15 cellular contexts compared by ENCODE assay signal in genomic region chr15:63420333-63420741, GRCh38. TPM values are rescaled to one million over a fixed set of nuclear protein-coding genes. Genes with fewer than 3 reads are reported as not detected.
A peak's percentile ranks its signal among the peaks of the same experiment; 100 is the strongest.
DNase-seq lines count a peak whose midpoint lies in the region; ATAC-seq and TF ChIP-seq lines count a peak whose summit lies in the region.
"Had no signal": no experiment of that assay in that cellular context is flagged by ENCODE, and none has a peak within 500 bp of the region (broad histone marks: within the 10 kb centered on the region; RNA-seq: fewer than 3 reads in every experiment).

No MANE protein-coding gene starts in this region.

- DNase-seq in A673 (ENCODE audit: low spot score) (peak; percentile 22), GM23248 (peak; percentile 49), RPMI7951 (ENCODE audit: low read depth) (peak; percentile 75), fibroblast of peridontal ligament (ENCODE audit: extremely low read depth) (peak; percentile 47), GDM1 (lab: John Stamatoyannopoulos, UW) (no peak), anterior cingulate cortex (lab: John Stamatoyannopoulos, UW) (no peak)
- DNase-seq: activated CD4-positive, alpha-beta T cell treated with anti-CD3 and anti-CD28 coated beads, Interleukin-2, amount 50 U/mL, for 4 hours; NCI-H446; occipital lobe; stimulated activated naive B cell treated with anti-CD40 and anti-IgM and Interleukin-4, amounts not matched to agents 10 μg/mL and 1 μg/mL and 100 μg/mL, for 72 hours had no signal

- CTCF ChIA-PET in A673 (lab: Charles Lee), result no interaction called here

- no peak overlapping the region for H3K4me2 ChIP-seq in GM23248 (ENCODE audit: unreplicated experiment)

- peak overlapping the region; percentile 77 for H2AFZ ChIP-seq in GM23248

- no peaks in the 10 kb centered on the region for H3K36me3 ChIP-seq in A673 (ENCODE audit: insufficient read depth, low read length, poor library complexity, severe bottlenecking)
- H3K36me3 ChIP-seq in GM23248 (ENCODE audit: low read depth), result no peaks in the 10 kb centered on the region
- H3K36me3 ChIP-seq: BLaER1 treated with 17β-estradiol and CSF1 and Interleukin-3, amounts not matched to agents 10 nM and 100 nM; gastroesophageal sphincter had no signal

- in situ Hi-C loops in GM23248 (cut with MboI), result loop anchor here (25.0 kb wide), 2 partner anchors 258 to 633 kb away; partner anchors contain the start of gene RPS27L

- TF ChIP-seq CTCF in A673 (conservative IDR thresholded peaks at IDR 0.05; ENCODE audit: low read depth, low read length), result no peak

- intact Hi-C loops in A673 (cut with micrococcal nuclease; ENCODE audit: unreplicated experiment), result no loop called here

- H3K79me2 ChIP-seq in GM23248 (ENCODE audit: insufficient read depth), result no peaks in the 10 kb centered on the region

- ATAC-seq in GM21576 (IDR thresholded peaks at IDR 0.05; ENCODE audit: unreplicated experiment) (no peak), GM21390 (IDR thresholded peaks at IDR 0.05; ENCODE audit: unreplicated experiment) (no peak)
- ATAC-seq: gastroesophageal sphincter; left lobe of liver; stimulated activated naive B cell treated with anti-CD40 and anti-IgM and Interleukin-4, amounts not matched to agents 10 μg/mL and 1 μg/mL and 100 μg/mL, for 72 hours had no signal

- H3K9ac ChIP-seq in GM23248, result no peak overlapping the region
- H3K9ac ChIP-seq: BLaER1 treated with 17β-estradiol and CSF1 and Interleukin-3, amounts not matched to agents 10 nM and 100 nM had no signal

- H3K9me2 ChIP-seq in GM23248 (ENCODE audit: insufficient read depth), result no peaks in the 10 kb centered on the region

- H3K27me3 ChIP-seq in A673 (replicated peaks; ENCODE audit: insufficient read depth, low read depth, low read length, poor library complexity) (no peaks in the 10 kb centered on the region), GM23248 (replicated peaks; ENCODE audit: insufficient read depth) (no peaks in the 10 kb centered on the region)
- H3K27me3 ChIP-seq: BLaER1 treated with 17β-estradiol and CSF1 and Interleukin-3, amounts not matched to agents 10 nM and 100 nM; gastroesophageal sphincter had no signal

- no TSS peak for BruUV-seq in A673 (replicated peaks; lab: Mats Ljungman, UMichigan)

- POLR2A ChIA-PET in A673 (lab: Charles Lee; ENCODE audit: low non-redundant PET), result no interaction called here

- H3K4me3 ChIP-seq in A673 (ENCODE audit: low read depth, low read length, poor library complexity, severe bottlenecking) (no peak overlapping the region), GM23248 (no peak overlapping the region)
- H3K4me3 ChIP-seq: BLaER1 treated with 17β-estradiol and CSF1 and Interleukin-3, amounts not matched to agents 10 nM and 100 nM; gastroesophageal sphincter had no signal

- no peak overlapping the region for H3K27ac ChIP-seq in A673 (ENCODE audit: low read depth, low read length, poor library complexity, severe bottlenecking)
- H3K27ac ChIP-seq in GM23248, result no peak overlapping the region
- H3K27ac ChIP-seq: gastroesophageal sphincter had no signal

- no peaks in the 10 kb centered on the region for H4K20me1 ChIP-seq in GM23248 (ENCODE audit: insufficient read depth)
- H4K20me1 ChIP-seq: BLaER1 treated with 17β-estradiol and CSF1 and Interleukin-3, amounts not matched to agents 10 nM and 100 nM had no signal

- 65 to 66% methylated on average over 5 of the region's 5 CpGs for WGBS in GM23248 (ENCODE audit: low coverage in 1 of 2, low lambda C conversion rate in 2 of 2, missing lambda C conversion rate in 2 of 2), 2 experiments

- H3K4me1 ChIP-seq in A673 (ENCODE audit: insufficient read depth, low read length, poor library complexity, severe bottlenecking), result no peaks in the 10 kb centered on the region
- H3K4me1 ChIP-seq in GM23248 (ENCODE audit: insufficient read depth), result no peaks in the 10 kb centered on the region

- H3K9me3 ChIP-seq in A673 (ENCODE audit: low read depth, low read length, poor library complexity, severe bottlenecking) (no peaks in the 10 kb centered on the region), GM23248 (ENCODE audit: low read depth) (no peaks in the 10 kb centered on the region)
- H3K9me3 ChIP-seq: gastroesophageal sphincter had no signal

- H3F3A ChIP-seq in GM23248 (ENCODE audit: insufficient read depth), result no peaks in the 10 kb centered on the region

RNA-seq across cellular contexts. Expression of gene CA12, which starts 38.7 kb away (rescaled TPM):
- total RNA-seq in A673 (2021), result 0.68 and 0.97 TPM in 2 replicates
- total RNA-seq in GM23248 (2014; rRNA removed; shearing (Covaris generic)), result 41.1 and 41.8 TPM in 2 replicates
- polyA plus RNA-seq in GM23248 (2016; fragmentation: Nextera tagmentation; extraction: Ambion mirVana), result 40.9 and 42.1 TPM in 2 replicates
- 23.3 and 30.2 TPM in 2 replicates for total RNA-seq in RPMI7951 (2014; rRNA removed; shearing (Covaris generic))

Comparison
In these comparisons a context has a peak if more than half of its experiments do, and no peak if none do; other contexts are left out.
1. DNase-seq: peak in A673 (single experiment), GM23248 (single experiment), RPMI7951 (single experiment) and fibroblast of peridontal ligament (single experiment); none in GDM1 (single experiment) and anterior cingulate cortex (0 of 58).
2. RNA of gene CA12, which starts 38.7 kb away (total RNA-seq): 41.1 to 41.8 TPM in GM23248 and 23.3 to 30.2 TPM in RPMI7951; 0.68 to 0.97 TPM in A673; every median in the first group is over 10 times any median in the second.